Comparison of ENCODE assay signal across 2 cellular contexts in genomic region chr13:36339600-36340155, GRCh38.
TF ChIP-seq lines count a peak whose summit lies in the region.

No MANE protein-coding gene starts in this region.

TF ChIP-seq in HepG2, 621 proteins besides CTCF, POLR2A, EP300 and RAD21:
- TF ChIP-seq ZBTB33 (CRISPR knock-in tag; IDR thresholded peaks at IDR 0.05) = peak; percentile 17; the same call in 1 of the 2 replicates
- TF ChIP-seq SNAI1 (CRISPR knock-in tag; IDR thresholded peaks at IDR 0.05; ENCODE audit: borderline replicate concordance) = no peak

TF ChIP-seq in H1, 55 proteins besides CTCF, POLR2A, EP300 and RAD21:
- TF ChIP-seq CHD7 (IDR thresholded peaks at IDR 0.05; ENCODE audit: insufficient replicate concordance, low read length) = no peak
- TF ChIP-seq BACH1 (IDR thresholded peaks at IDR 0.05; ENCODE audit: low read length) = no peak
- no peak for TF ChIP-seq GABPA (IDR thresholded peaks at IDR 0.05; ENCODE audit: borderline replicate concordance, insufficient read depth, low read length)
- TF ChIP-seq YY1 (IDR thresholded peaks at IDR 0.05; ENCODE audit: low read depth, low read length) = no peak
- no peak for TF ChIP-seq SUZ12 (IDR thresholded peaks at IDR 0.05; ENCODE audit: low read length)
- TF ChIP-seq TAF1 (IDR thresholded peaks at IDR 0.05; ENCODE audit: low read depth, low read length) = no peak
- TF ChIP-seq RBBP5 (IDR thresholded peaks at IDR 0.05; ENCODE audit: borderline replicate concordance, low read depth, low read length) = no peak
- no peak for TF ChIP-seq SP4 (IDR thresholded peaks at IDR 0.05; ENCODE audit: low read length)
- no peak for TF ChIP-seq USF2 (IDR thresholded peaks at IDR 0.05; ENCODE audit: low read length)
TF ChIP-seq in H1: peak in this region for 0.
